Comparison of ENCODE assay signal across 9 cellular contexts in genomic region chr17:74981318-74981978, GRCh38. TPM values are rescaled to one million over a fixed set of nuclear protein-coding genes. Genes with fewer than 3 reads are reported as not detected.
A peak's percentile ranks its signal among the peaks of the same experiment; 100 is the strongest.
DNase-seq lines count a peak whose midpoint lies in the region; ATAC-seq and TF ChIP-seq lines count a peak whose summit lies in the region.
"Had no signal": no experiment of that assay in that cellular context is flagged by ENCODE, and none has a peak within 500 bp of the region (broad histone marks: within the 10 kb centered on the region; RNA-seq: fewer than 3 reads in every experiment).

No MANE protein-coding gene starts in this region.

- peak overlapping the region; percentile 83 to 94 (median 90) for H3K4me3 Mint-ChIP-seq in CD4-positive, CD25-positive, alpha-beta regulatory T cell

- H3K27me3 ChIP-seq in CD4-positive, CD25-positive, alpha-beta regulatory T cell (ENCODE audit: control insufficient read depth, insufficient read depth, low read length): peaks cover 8% of the 10 kb centered on the region
- H3K27me3 ChIP-seq in neutrophil: peaks cover 76% of the 10 kb centered on the region

- peaks cover 5 to 24% (median 13%) of the 10 kb centered on the region in 4 donors for H3K4me1 Mint-ChIP-seq in CD4-positive, CD25-positive, alpha-beta regulatory T cell

- ATAC-seq in CD4-positive, CD25-positive, alpha-beta regulatory T cell (ENCODE audit: low read depth in 2 of 2): no peak

- POLR2A ChIA-PET in RWPE1 (lab: Yijun Ruan, JAX; ENCODE audit: low non-redundant PET): no interaction called here

- no peaks in the 10 kb centered on the region for H3K9me3 Mint-ChIP-seq in CD4-positive, CD25-positive, alpha-beta regulatory T cell

- H3K36me3 Mint-ChIP-seq in CD4-positive, CD25-positive, alpha-beta regulatory T cell: no peaks in the 10 kb centered on the region

- H3K27me3 Mint-ChIP-seq in CD4-positive, CD25-positive, alpha-beta regulatory T cell: peaks cover 23% of the 10 kb centered on the region

- no peak for DNase-seq in CD4-positive, CD25-positive, alpha-beta regulatory T cell
- DNase-seq in RWPE1 (ENCODE audit: low spot score): no peak
- no peak for DNase-seq in epithelial cell of esophagus (ENCODE audit: low read depth)
- DNase-seq in stimulated activated CD4-positive, alpha-beta T cell treated with anti-CD3 and anti-CD28 coated beads, Interleukin-2, amount 100 ng/mL, for 24 hours: no peak
- DNase-seq in NCI-H526 treated with DMSO at 0.1 percent for 48 hours (lab: John Stamatoyannopoulos, UW): no peak
- no peak for DNase-seq in G401 (ENCODE audit: low spot score)
- no peak for DNase-seq in HuH-7 (ENCODE audit: low spot score)

- H3K36me3 ChIP-seq in CD4-positive, CD25-positive, alpha-beta regulatory T cell (ENCODE audit: control insufficient read depth, insufficient read depth, low read length): no peaks in the 10 kb centered on the region
- no peaks in the 10 kb centered on the region for H3K36me3 ChIP-seq in neutrophil

- H3K9me3 ChIP-seq in CD4-positive, CD25-positive, alpha-beta regulatory T cell (ENCODE audit: control insufficient read depth in 2 of 2, low read length in 2 of 2): no peaks in the 10 kb centered on the region
- no peaks in the 10 kb centered on the region for H3K9me3 ChIP-seq in neutrophil

- CTCF ChIA-PET in RWPE1 (lab: Yijun Ruan, JAX): no interaction called here

- in situ Hi-C loops in G401 (cut with HindIII; ENCODE audit: low sequenced_read_pairs): no loop called here

- H3K27ac ChIP-seq in CD4-positive, CD25-positive, alpha-beta regulatory T cell (ENCODE audit: insufficient read depth, low read length, poor library complexity, severe bottlenecking): peak overlapping the region; percentile 70
- peak overlapping the region; percentile 77 for H3K27ac ChIP-seq in RWPE1
- H3K27ac ChIP-seq in neutrophil: no peak overlapping the region

- H3K4me3 ChIP-seq in CD4-positive, CD25-positive, alpha-beta regulatory T cell (ENCODE audit: low read depth, low read length): peak overlapping the region; percentile 76
- peak overlapping the region; percentile 60 for H3K4me3 ChIP-seq in epithelial cell of esophagus (ENCODE audit: low read length)
- H3K4me3 ChIP-seq in neutrophil (ENCODE audit: low read depth in 1 of 2, low read length in 1 of 2): peak overlapping the region; percentile 58 to 72

- peaks cover 19% of the 10 kb centered on the region for H3K4me1 ChIP-seq in CD4-positive, CD25-positive, alpha-beta regulatory T cell (ENCODE audit: control insufficient read depth, insufficient read depth, low read length, poor library complexity, severe bottlenecking)
- peaks cover 26 to 27% of the 10 kb centered on the region in 2 experiments for H3K4me1 ChIP-seq in neutrophil (ENCODE audit: control insufficient read depth in 1 of 2, insufficient read depth in 1 of 2, low read depth in 1 of 2, low read length in 1 of 2)

- TF ChIP-seq CTCF in RWPE1 (conservative IDR thresholded peaks at IDR 0.05; ENCODE audit: low read depth) (no peak), epithelial cell of esophagus (IDR thresholded peaks at IDR 0.05; ENCODE audit: insufficient read depth, low read depth, low read length, missing control alignments) (no peak), neutrophil (IDR thresholded peaks at IDR 0.05) (no peak)

- H3K27ac Mint-ChIP-seq in CD4-positive, CD25-positive, alpha-beta regulatory T cell: peak overlapping the region in 2 of 3 donors; percentile 93 to 94

RNA-seq across cellular contexts. Expression of gene CDR2L, which starts 6.0 kb away (rescaled TPM):
- not detected for total RNA-seq in CD4-positive, CD25-positive, alpha-beta regulatory T cell
- polyA plus RNA-seq in CD4-positive, CD25-positive, alpha-beta regulatory T cell: under 1 TPM in 2 of 4 donors, not detected in 2; 0.05 to 0.09 TPM
- total RNA-seq in G401 (2014; rRNA removed; shearing (Covaris generic)): 21.8 and 24.4 TPM in 2 replicates

RNA-seq across cellular contexts. Expression of gene HID1, which starts 8.9 kb away (rescaled TPM):
- 5.6 TPM for total RNA-seq in CD4-positive, CD25-positive, alpha-beta regulatory T cell
- polyA plus RNA-seq in CD4-positive, CD25-positive, alpha-beta regulatory T cell: 1 to 10 TPM; 1.4 to 2.7 (median 2.4) TPM
- total RNA-seq in G401 (2014; rRNA removed; shearing (Covaris generic)): 2.1 and 4.7 TPM in 2 replicates

RNA-seq across cellular contexts. Expression of gene MRPL58, which starts 31.0 kb away (rescaled TPM):
- total RNA-seq in CD4-positive, CD25-positive, alpha-beta regulatory T cell: 25.7 TPM
- 10 to 100 TPM; 64.0 to 95.8 (median 74.6) TPM for polyA plus RNA-seq in CD4-positive, CD25-positive, alpha-beta regulatory T cell
- 98.4 and 99.0 TPM in 2 replicates for total RNA-seq in G401 (2014; rRNA removed; shearing (Covaris generic))

RNA-seq across cellular contexts. Expression of gene OTOP3, which starts 45.8 kb away (rescaled TPM):
- total RNA-seq in CD4-positive, CD25-positive, alpha-beta regulatory T cell: not detected
- polyA plus RNA-seq in CD4-positive, CD25-positive, alpha-beta regulatory T cell: not detected
- total RNA-seq in G401 (2014; rRNA removed; shearing (Covaris generic)): not detected in 2 replicates
- total RNA-seq: activated CD8-positive, alpha-beta memory T cell treated with anti-CD3 and anti-CD28 coated beads for 36 hours had no signal

RNA-seq across cellular contexts. Expression of gene OTOP2, which starts 57.4 kb away (rescaled TPM):
- not detected for total RNA-seq in CD4-positive, CD25-positive, alpha-beta regulatory T cell
- polyA plus RNA-seq in CD4-positive, CD25-positive, alpha-beta regulatory T cell: not detected
- total RNA-seq in G401 (2014; rRNA removed; shearing (Covaris generic)): not detected in 2 replicates
- total RNA-seq: activated CD8-positive, alpha-beta memory T cell treated with anti-CD3 and anti-CD28 coated beads for 36 hours had no signal

Comparison
In these comparisons a context has a peak if more than half of its experiments do, and no peak if none do; other contexts are left out.
1. RNA of gene CDR2L, which starts 6.0 kb away (total RNA-seq): 21.8 to 24.4 TPM in G401; not detected in CD4-positive, CD25-positive, alpha-beta regulatory T cell (single experiment); every median in the first group is over 10 times any median in the second.
2. Peak in every context shown above with its lines, with median percentiles within 50 percentile points of each other: H3K4me3 ChIP-seq.